Comparison of ENCODE assay signal across 27 cellular contexts in genomic region chr12:91805031-91805430, GRCh38.
"Had no signal": no experiment of that assay in that cellular context is flagged by ENCODE, and none has a peak within 500 bp of the region (broad histone marks: within the 10 kb centered on the region; RNA-seq: fewer than 3 reads in every experiment).

No MANE protein-coding gene starts in this region.

- H3K36me3 ChIP-seq: ascending aorta, esophagus muscularis mucosa, gastroesophageal sphincter had no signal

- H3K4me1 Mint-ChIP-seq: activated naive CD4-positive, alpha-beta T cell treated with anti-CD3 and anti-CD28 coated beads, Interleukin-2, amount 10 ng/mL, durations not matched to agents 7 days and 5 days; activated naive CD8-positive, alpha-beta T cell treated with anti-CD3 and anti-CD28 coated beads, Interleukin-2, amount 10 ng/mL, durations not matched to agents 7 days and 5 days had no signal

- H3K9me3 ChIP-seq: body of pancreas had no signal

- ATAC-seq: activated CD4-positive, alpha-beta T cell treated with anti-CD3 and anti-CD28 coated beads for 36 hours; activated CD8-positive, alpha-beta memory T cell treated with anti-CD3 and anti-CD28 coated beads, Interleukin-2, amount 10 ng/mL, durations not matched to agents 7 days and 5 days; activated CD8-positive, alpha-beta T cell treated with anti-CD3 and anti-CD28 coated beads, Interleukin-2, amount 10 ng/mL, durations not matched to agents 7 days and 5 days; activated naive CD4-positive, alpha-beta T cell treated with anti-CD3 and anti-CD28 coated beads, Interleukin-2, amount 50 U/mL, for 72 hours; body of pancreas; effector memory CD8-positive, alpha-beta T cell; gastroesophageal sphincter had no signal

- H3K4me3 ChIP-seq: ascending aorta, body of pancreas, coronary artery, esophagus muscularis mucosa, gastroesophageal sphincter had no signal

- H3K27me3 ChIP-seq: ascending aorta, body of pancreas, esophagus muscularis mucosa, gastroesophageal sphincter had no signal

- DNase-seq: activated CD4-positive, alpha-beta memory T cell treated with anti-CD3 and anti-CD28 coated beads for 36 hours; activated CD4-positive, alpha-beta T cell treated with anti-CD3 and anti-CD28 coated beads for 36 hours; activated CD4-positive, alpha-beta T cell treated with anti-CD3 and anti-CD28 coated beads, Interleukin-2, amount 10 ng/mL, durations not matched to agents 24 days and 14 days; activated CD4-positive, CD25-positive, alpha-beta regulatory T cell; activated CD4-positive, CD25-positive, alpha-beta regulatory T cell treated with anti-CD3 and anti-CD28 coated beads, Interleukin-2, amount 50 U/mL, for 72 hours; activated CD8-positive, alpha-beta memory T cell treated with anti-CD3 and anti-CD28 coated beads, Interleukin-2, amount 10 ng/mL, durations not matched to agents 7 days and 5 days; activated CD8-positive, alpha-beta memory T cell treated with anti-CD3 and anti-CD28 coated beads, Interleukin-2, amount 50 U/mL, for 4 hours; activated CD8-positive, alpha-beta T cell treated with anti-CD3 and anti-CD28 coated beads, Interleukin-2, amount 10 ng/mL, durations not matched to agents 7 days and 5 days; activated gamma-delta T cell; activated naive CD4-positive, alpha-beta T cell; activated naive CD4-positive, alpha-beta T cell treated with anti-CD3 and anti-CD28 coated beads, Interleukin-2, amount 10 ng/mL, durations not matched to agents 7 days and 5 days; activated naive CD8-positive, alpha-beta T cell treated with anti-CD3 and anti-CD28 coated beads, Interleukin-2, amount 10 ng/mL, durations not matched to agents 7 days and 5 days; activated T-cell treated with anti-CD3 and anti-CD28 coated beads, Interleukin-2, amount 50 U/mL, for 1 hour; activated T-cell treated with anti-CD3 and anti-CD28 coated beads, Interleukin-2, amount 50 U/mL, for 48 hours; caudate nucleus; cerebellar nuclear complex; dermis blood vessel endothelial cell; effector CD4-positive, alpha-beta T cell; effector memory CD8-positive, alpha-beta T cell; erythroblast; foreskin melanocyte had no signal

- H3K27me3 Mint-ChIP-seq: activated CD4-positive, alpha-beta memory T cell treated with anti-CD3 and anti-CD28 coated beads for 36 hours; activated CD4-positive, alpha-beta T cell treated with anti-CD3 and anti-CD28 coated beads for 36 hours; activated CD4-positive, alpha-beta T cell treated with anti-CD3 and anti-CD28 coated beads, Interleukin-2, amount 10 ng/mL, durations not matched to agents 24 days and 14 days; activated CD8-positive, alpha-beta memory T cell treated with anti-CD3 and anti-CD28 coated beads, Interleukin-2, amount 10 ng/mL, durations not matched to agents 7 days and 5 days; activated naive CD4-positive, alpha-beta T cell treated with anti-CD3 and anti-CD28 coated beads, Interleukin-2, amount 10 ng/mL, durations not matched to agents 7 days and 5 days; activated naive CD8-positive, alpha-beta T cell treated with anti-CD3 and anti-CD28 coated beads, Interleukin-2, amount 10 ng/mL, durations not matched to agents 7 days and 5 days; effector memory CD8-positive, alpha-beta T cell had no signal

- H3K4me3 Mint-ChIP-seq: activated CD4-positive, alpha-beta memory T cell treated with anti-CD3 and anti-CD28 coated beads for 36 hours; activated CD4-positive, alpha-beta T cell treated with anti-CD3 and anti-CD28 coated beads for 36 hours; activated CD4-positive, alpha-beta T cell treated with anti-CD3 and anti-CD28 coated beads, Interleukin-2, amount 10 ng/mL, durations not matched to agents 24 days and 14 days; activated CD8-positive, alpha-beta memory T cell treated with anti-CD3 and anti-CD28 coated beads, Interleukin-2, amount 10 ng/mL, durations not matched to agents 7 days and 5 days; activated CD8-positive, alpha-beta T cell treated with anti-CD3 and anti-CD28 coated beads, Interleukin-2, amount 10 ng/mL, durations not matched to agents 7 days and 5 days; activated naive CD4-positive, alpha-beta T cell treated with anti-CD3 and anti-CD28 coated beads, Interleukin-2, amount 10 ng/mL, durations not matched to agents 7 days and 5 days; activated naive CD8-positive, alpha-beta T cell treated with anti-CD3 and anti-CD28 coated beads, Interleukin-2, amount 10 ng/mL, durations not matched to agents 7 days and 5 days; effector memory CD8-positive, alpha-beta T cell had no signal

- H3K27ac Mint-ChIP-seq: activated CD4-positive, alpha-beta memory T cell treated with anti-CD3 and anti-CD28 coated beads for 36 hours; activated CD4-positive, alpha-beta T cell treated with anti-CD3 and anti-CD28 coated beads for 36 hours; activated CD4-positive, alpha-beta T cell treated with anti-CD3 and anti-CD28 coated beads, Interleukin-2, amount 10 ng/mL, durations not matched to agents 24 days and 14 days; activated CD8-positive, alpha-beta memory T cell treated with anti-CD3 and anti-CD28 coated beads, Interleukin-2, amount 10 ng/mL, durations not matched to agents 7 days and 5 days; activated CD8-positive, alpha-beta T cell treated with anti-CD3 and anti-CD28 coated beads, Interleukin-2, amount 10 ng/mL, durations not matched to agents 7 days and 5 days; activated naive CD4-positive, alpha-beta T cell treated with anti-CD3 and anti-CD28 coated beads, Interleukin-2, amount 10 ng/mL, durations not matched to agents 7 days and 5 days; activated naive CD4-positive, alpha-beta T cell treated with anti-CD3 and anti-CD28 coated beads, Interleukin-2, amount 50 U/mL, for 72 hours; activated naive CD8-positive, alpha-beta T cell treated with anti-CD3 and anti-CD28 coated beads, Interleukin-2, amount 10 ng/mL, durations not matched to agents 7 days and 5 days had no signal

- H3K27ac ChIP-seq: ascending aorta, body of pancreas, coronary artery, esophagus muscularis mucosa, gastroesophageal sphincter had no signal

- H3K4me1 ChIP-seq: ascending aorta, body of pancreas, esophagus muscularis mucosa, gastroesophageal sphincter had no signal
